Comparison of ENCODE assay signal across 16 cellular contexts in the genomic region with DNA sequence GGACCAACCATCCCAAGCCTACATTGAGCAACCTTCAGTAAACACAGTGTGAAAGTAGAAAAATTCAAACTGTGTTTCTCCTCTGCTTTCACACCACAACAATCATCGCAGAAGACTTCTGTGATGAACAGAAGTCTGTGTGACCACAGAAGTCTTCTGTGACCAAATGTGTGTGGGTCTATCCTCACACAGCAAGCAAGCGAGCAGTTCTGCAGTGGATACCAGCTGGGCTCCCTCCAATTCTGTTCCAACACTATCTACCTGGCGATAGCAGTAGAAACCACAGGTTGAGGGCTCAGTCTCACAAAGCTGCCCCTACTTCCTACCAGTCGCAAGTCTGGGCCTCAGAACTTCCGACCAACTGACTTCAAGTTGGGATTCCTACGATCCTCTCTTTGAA. TPM values are rescaled to one million over a fixed set of nuclear protein-coding genes. Genes with fewer than 3 reads are reported as not detected.
A peak's percentile ranks its signal among the peaks of the same experiment; 100 is the strongest.
DNase-seq lines count a peak whose midpoint lies in the region; ATAC-seq, FAIRE-seq and TF ChIP-seq lines count a peak whose summit lies in the region.
"Had no signal": no experiment of that assay in that cellular context is flagged by ENCODE, and none has a peak within 500 bp of the region (broad histone marks: within the 10 kb centered on the region; RNA-seq: fewer than 3 reads in every experiment).

No MANE protein-coding gene starts in this region.

- no peak overlapping the region for H2AFZ ChIP-seq in HepG2 (ENCODE audit: low read length)

- no peak for ATAC-seq in HepG2
- no peak for ATAC-seq in GM18861 (IDR thresholded peaks at IDR 0.05; ENCODE audit: unreplicated experiment)

- H3K27me3 Mint-ChIP-seq in activated CD4-positive, alpha-beta memory T cell treated with anti-CD3 and anti-CD28 coated beads, Interleukin-2, amount 10 ng/mL, durations not matched to agents 7 days and 5 days: no peaks in the 10 kb centered on the region
- peaks cover 2% of the 10 kb centered on the region for H3K27me3 Mint-ChIP-seq in endothelial cell (ENCODE audit: unreplicated experiment)

- in situ Hi-C loops in HepG2 (cut with HindIII; ENCODE audit: extremely low pct_ligation_motif_present, low pct_unique_long_range_greater_than_20kb): no loop called here
- in situ Hi-C loops in transverse colon (cut with MboI; ENCODE audit: low pct_ligation_motif_present in 1 of 4, low pct_unique_long_range_greater_than_20kb in 1 of 4, low sequenced_read_pairs in 3 of 4): no loop called here

- no peaks in the 10 kb centered on the region for H3K9me3 ChIP-seq in HepG2 (ENCODE audit: low read length)
- H3K9me3 ChIP-seq in transverse colon: no peaks in the 10 kb centered on the region
- H3K9me3 ChIP-seq: uterus had no signal

- H3K27me3 ChIP-seq in HepG2 (ENCODE audit: control insufficient read depth in 1 of 2, insufficient read depth in 2 of 2, low read length in 2 of 2): 0 out of 5 replicates have a peak, but pooled peaks cover 0 to 2% of the 10 kb centered on the region in 2 experiments
- H3K27me3 ChIP-seq in transverse colon: no peaks in the 10 kb centered on the region
- H3K27me3 ChIP-seq: SJCRH30, uterus had no signal

- peaks cover 99% of the 10 kb centered on the region for H3K4me1 Mint-ChIP-seq in activated CD4-positive, alpha-beta memory T cell treated with anti-CD3 and anti-CD28 coated beads, Interleukin-2, amount 10 ng/mL, durations not matched to agents 7 days and 5 days
- H3K4me1 Mint-ChIP-seq in endothelial cell (ENCODE audit: unreplicated experiment): peaks cover 5% of the 10 kb centered on the region

- H3K27ac ChIP-seq in HepG2 (ENCODE audit: extremely low read length, insufficient read depth, low read length) (no peak overlapping the region), transverse colon (peak overlapping the region; percentile 33 to 81 (median 68))
- H3K27ac ChIP-seq: SJCRH30, uterus had no signal

- peak overlapping the region; percentile 30 for H3K4me2 ChIP-seq in HepG2 (ENCODE audit: low read depth, low read length)

- no TSS peak for BruUV-seq in HepG2 (replicated peaks; lab: Mats Ljungman, UMichigan)

- peak overlapping the region; percentile 81 for H3K27ac Mint-ChIP-seq in activated CD4-positive, alpha-beta memory T cell treated with anti-CD3 and anti-CD28 coated beads, Interleukin-2, amount 10 ng/mL, durations not matched to agents 7 days and 5 days
- H3K27ac Mint-ChIP-seq in endothelial cell (ENCODE audit: unreplicated experiment): no peak overlapping the region

- H4K20me1 ChIP-seq in HepG2 (ENCODE audit: insufficient read depth, low read length): no peaks in the 10 kb centered on the region

- H3K9ac ChIP-seq in HepG2 (ENCODE audit: insufficient read depth, low read depth, low read length): no peak overlapping the region

- H3K4me3 ChIP-seq in HepG2 (replicated peaks in 1 of 3; ENCODE audit: insufficient read depth in 1 of 3, low read depth in 2 of 3, low read length in 3 of 3): no peak overlapping the region
- no peak overlapping the region for H3K4me3 ChIP-seq in transverse colon
- H3K4me3 ChIP-seq: lung, SJCRH30, uterus had no signal

- POLR2A ChIA-PET in activated CD4-positive, alpha-beta memory T cell treated with anti-CD3 and anti-CD28 coated beads, Interleukin-2, amount 10 ng/mL, durations not matched to agents 7 days and 5 days (lab: Charles Lee): interaction anchor here (0.9 to 17.5 kb wide), 5 partner anchors 16 to 122 kb away, joined by 3 to 641 read pairs (median 3); a partner anchor contains a TSS
- POLR2A ChIA-PET in HepG2 (lab: Yijun Ruan, JAX): no interaction called here

- no peak for FAIRE-seq in HepG2 (lab: Jason Lieb, UNC)
- FAIRE-seq: endothelial cell of umbilical vein had no signal

- TF ChIP-seq EP300 in HepG2 (IDR thresholded peaks at IDR 0.05; ENCODE audit: low read depth in 2 of 2, low read length in 2 of 2) (no peak), HepG2 (CRISPR knock-in tag; IDR thresholded peaks at IDR 0.05; ENCODE audit: borderline replicate concordance) (no peak), transverse colon (IDR thresholded peaks at IDR 0.05; ENCODE audit: low read depth) (no peak)

- peaks cover 21% of the 10 kb centered on the region for H3K36me3 Mint-ChIP-seq in activated CD4-positive, alpha-beta memory T cell treated with anti-CD3 and anti-CD28 coated beads, Interleukin-2, amount 10 ng/mL, durations not matched to agents 7 days and 5 days (ENCODE audit: low read depth)
- no peaks in the 10 kb centered on the region for H3K36me3 Mint-ChIP-seq in endothelial cell (ENCODE audit: low read depth, unreplicated experiment)

- no peak for TF ChIP-seq RAD21 in HepG2 (CRISPR knock-in tag; IDR thresholded peaks at IDR 0.05)

- TF ChIP-seq POLR2A in HepG2 (IDR thresholded peaks at IDR 0.05; ENCODE audit: insufficient read depth in 1 of 2, low read depth in 2 of 2, low read length in 2 of 2) (no peak), transverse colon (IDR thresholded peaks at IDR 0.05) (no peak)

- H3K4me3 Mint-ChIP-seq in activated CD4-positive, alpha-beta memory T cell treated with anti-CD3 and anti-CD28 coated beads, Interleukin-2, amount 10 ng/mL, durations not matched to agents 7 days and 5 days: peak overlapping the region; percentile 24
- H3K4me3 Mint-ChIP-seq in endothelial cell (ENCODE audit: unreplicated experiment): no peak overlapping the region

- H3K36me3 ChIP-seq in HepG2 (replicated peaks in 1 of 2; ENCODE audit: control insufficient read depth in 1 of 2, insufficient read depth in 2 of 2, low read length in 2 of 2) (no peaks in the 10 kb centered on the region), transverse colon (no peaks in the 10 kb centered on the region)
- H3K36me3 ChIP-seq: SJCRH30, uterus had no signal

- intact Hi-C loops in HepG2 (cut with micrococcal nuclease; ENCODE audit: unreplicated experiment) (no loop called here), transverse colon (cut with DNase I; ENCODE audit: low total_unique reads) (no loop called here)

- no peaks in the 10 kb centered on the region for H3K9me3 Mint-ChIP-seq in activated CD4-positive, alpha-beta memory T cell treated with anti-CD3 and anti-CD28 coated beads, Interleukin-2, amount 10 ng/mL, durations not matched to agents 7 days and 5 days
- no peaks in the 10 kb centered on the region for H3K9me3 Mint-ChIP-seq in endothelial cell (ENCODE audit: unreplicated experiment)

- CTCF ChIA-PET in activated CD4-positive, alpha-beta memory T cell treated with anti-CD3 and anti-CD28 coated beads, Interleukin-2, amount 10 ng/mL, durations not matched to agents 7 days and 5 days (lab: Charles Lee): interaction anchor here (1.2 to 7.2 kb wide), 4 partner anchors 18 to 91 kb away, joined by 3 to 61 read pairs (median 6); no protein-coding TSS in a partner anchor
- CTCF ChIA-PET in HepG2 (lab: Yijun Ruan, JAX; ENCODE audit: low intra/inter-chr PET ratio, low total read pairs): no interaction called here

- H3K79me2 ChIP-seq in HepG2 (ENCODE audit: insufficient read depth, low read length): no peaks in the 10 kb centered on the region

- no peak for TF ChIP-seq CTCF in HepG2 (CRISPR knock-in tag; IDR thresholded peaks at IDR 0.05)
- no peak for TF ChIP-seq CTCF in transverse colon (IDR thresholded peaks at IDR 0.05)
- no peak for TF ChIP-seq CTCF in endothelial cell (IDR thresholded peaks at IDR 0.05; ENCODE audit: unreplicated experiment)

- H3K4me1 ChIP-seq in HepG2 (ENCODE audit: insufficient read depth, low read length): peaks cover 50% of the 10 kb centered on the region
- H3K4me1 ChIP-seq in transverse colon: peaks cover 10 to 53% (median 24%) of the 10 kb centered on the region in 4 donors
- H3K4me1 ChIP-seq: SJCRH30 had no signal

- DNase-seq in stimulated activated CD4-positive, alpha-beta T cell treated with anti-CD3 and anti-CD28 coated beads, Interleukin-15, amount 100 ng/mL, for 24 hours: peak; percentile 30
- DNase-seq in stimulated activated CD4-positive, alpha-beta T cell treated with anti-CD3 and anti-CD28 coated beads, Interleukin-2, amount 100 ng/mL, for 24 hours: no peak
- DNase-seq in activated CD4-positive, alpha-beta memory T cell treated with anti-CD3 and anti-CD28 coated beads, Interleukin-2, amount 10 ng/mL, durations not matched to agents 7 days and 5 days: peak; percentile 50
- DNase-seq in HepG2 (ENCODE audit: low spot score): no peak
- no peak for DNase-seq in transverse colon
- DNase-seq in RPMI8226: no peak
- DNase-seq in endothelial cell (ENCODE audit: low spot score): no peak
- DNase-seq: AML-193, hippocampal formation, NCI-H510A treated with DMSO at 0.1 percent for 48 hours, posterior cingulate gyrus, SJCRH30, uterus had no signal

- WGBS in HepG2 (ENCODE audit: low lambda C conversion rate): 37% methylated on average over 6 of the region's 6 CpGs
- 75 to 100% methylated on average over 1 to 6 of the region's 6 CpGs for WGBS in transverse colon (ENCODE audit: low coverage in 1 of 2), 2 donors

RNA-seq across cellular contexts. Expression of a gene that starts 21.1 kb away (rescaled TPM):
- 100 to 1,000 TPM; 219 to 221 TPM for total RNA-seq in activated CD4-positive, alpha-beta memory T cell treated with anti-CD3 and anti-CD28 coated beads, Interleukin-2, amount 10 ng/mL, durations not matched to agents 7 days and 5 days
- total RNA-seq in HepG2 (2016; rRNA removed; fragmentation: Illumina TruSeq; extraction: Trizol): 19.0 and 28.6 TPM in 2 replicates
- total RNA-seq in HepG2 (2016; cell fraction: cytosol; rRNA removed; fragmentation: Illumina TruSeq; extraction: Trizol; ENCODE audit: low read depth): 13.3 and 17.3 TPM in 2 replicates
- 21.2 and 27.6 TPM in 2 replicates for total RNA-seq in HepG2 (2016; cell fraction: insoluble cytoplasmic fraction; rRNA removed; fragmentation: Illumina TruSeq; extraction: Trizol)
- total RNA-seq in HepG2 (2016; cell fraction: membrane; rRNA removed; fragmentation: Illumina TruSeq; extraction: Trizol): 29.9 and 30.2 TPM in 2 replicates
- total RNA-seq in HepG2 (2016; cell fraction: nucleus; rRNA removed; fragmentation: Illumina TruSeq; extraction: Trizol): 12.1 and 14.0 TPM in 2 replicates
- 15.4 and 20.7 TPM in 2 replicates for polyA plus RNA-seq in HepG2 (2011; rRNA removed)
- 8.4 and 13.7 TPM in 2 replicates for polyA plus RNA-seq in HepG2 (2011; cell fraction: cytosol; rRNA removed)
- polyA plus RNA-seq in HepG2 (2011; cell fraction: nucleus; rRNA removed): 2.6 and 3.5 TPM in 2 replicates
- 32.8 and 38.3 TPM in 2 replicates for polyA plus RNA-seq in HepG2 (2012)
- polyA plus RNA-seq in HepG2 (2016; cell fraction: cytosol; fragmentation: Illumina TruSeq; extraction: Trizol; ENCODE audit: low read depth): 32.0 and 48.1 TPM in 2 replicates
- polyA plus RNA-seq in HepG2 (2016; cell fraction: insoluble cytoplasmic fraction; fragmentation: Illumina TruSeq; extraction: Trizol; ENCODE audit: low read depth): 80.7 and 86.7 TPM in 2 replicates
- polyA plus RNA-seq in HepG2 (2016; cell fraction: membrane; fragmentation: Illumina TruSeq; extraction: Trizol; ENCODE audit: low read depth): 59.2 and 73.6 TPM in 2 replicates
- polyA plus RNA-seq in HepG2 (2016; cell fraction: nucleus; fragmentation: Illumina TruSeq; extraction: Trizol; ENCODE audit: insufficient read depth, low read depth): 36.4 and 36.5 TPM in 2 replicates
- 2.0 and 6.1 TPM in 2 replicates for polyA minus RNA-seq in HepG2 (2011; rRNA and poly(A)+ RNA removed; ENCODE audit: low replicate concordance)
- 7.9 and 10.7 TPM in 2 replicates for polyA minus RNA-seq in HepG2 (2011; cell fraction: cytosol; rRNA and poly(A)+ RNA removed)
- polyA minus RNA-seq in HepG2 (2011; cell fraction: nucleus; rRNA and poly(A)+ RNA removed): 8.0 TPM in 2 replicates
- total RNA-seq in transverse colon: 10 to 100 TPM; 34.0 to 87.2 (median 57.7) TPM
- total RNA-seq in endothelial cell (ENCODE audit: unreplicated experiment): 41.7 TPM

Comparison
In these comparisons a context has a peak if more than half of its experiments do, and no peak if none do; other contexts are left out.
1. DNase-seq: peak in stimulated activated CD4-positive, alpha-beta T cell treated with anti-CD3 and anti-CD28 coated beads, Interleukin-15, amount 100 ng/mL, for 24 hours (single experiment) and activated CD4-positive, alpha-beta memory T cell treated with anti-CD3 and anti-CD28 coated beads, Interleukin-2, amount 10 ng/mL, durations not matched to agents 7 days and 5 days (single experiment); none in stimulated activated CD4-positive, alpha-beta T cell treated with anti-CD3 and anti-CD28 coated beads, Interleukin-2, amount 100 ng/mL, for 24 hours (0 of 2), HepG2 (single experiment), transverse colon (single experiment), RPMI8226 (single experiment) and endothelial cell (single experiment).